Comparison of ENCODE assay signal across 8 cellular contexts in the genomic region with DNA sequence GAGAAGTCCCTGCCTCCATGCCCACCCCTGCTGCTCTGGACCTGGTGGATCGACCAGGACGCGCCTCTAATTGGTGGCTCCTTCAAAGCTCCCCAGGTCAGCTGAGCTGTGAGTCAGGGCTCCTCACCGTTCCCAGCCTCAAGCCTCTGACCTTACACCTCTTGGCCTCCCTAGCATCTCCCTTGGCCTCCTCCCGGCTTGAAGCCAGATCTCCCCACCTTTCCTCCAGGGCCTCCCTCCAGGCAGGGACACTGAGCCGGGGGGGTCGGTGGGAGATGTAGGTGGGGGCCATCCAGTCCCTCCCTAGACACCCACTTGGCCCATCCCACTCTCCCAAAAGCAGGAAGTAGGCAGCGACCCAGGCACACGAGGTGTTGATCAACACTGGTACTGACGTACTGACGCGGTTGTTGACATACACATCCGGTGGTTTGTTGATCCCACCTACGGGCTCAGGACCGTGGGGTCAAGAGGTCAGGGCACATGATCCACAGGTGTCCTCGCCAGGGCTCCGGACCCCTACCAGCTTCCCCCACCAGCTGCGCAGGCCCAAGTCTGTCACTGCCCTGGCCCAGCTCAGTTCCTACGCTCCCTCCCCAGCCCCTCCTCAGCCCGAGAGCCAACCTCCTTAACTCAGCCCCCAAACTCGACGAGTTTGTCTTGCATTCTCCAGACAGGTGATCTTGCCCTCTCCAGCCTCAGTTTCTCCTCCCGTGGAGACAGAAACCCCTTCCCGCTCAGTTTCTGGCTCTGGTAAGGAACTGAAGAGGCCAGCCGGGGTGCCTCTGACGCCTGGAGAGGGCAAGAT. TPM values are rescaled to one million over a fixed set of nuclear protein-coding genes. Genes with fewer than 3 reads are reported as not detected.
DNase-seq lines count a peak whose midpoint lies in the region; ATAC-seq and TF ChIP-seq lines count a peak whose summit lies in the region.

No MANE protein-coding gene starts in this region.

- H3K27ac Mint-ChIP-seq in activated T-cell treated with anti-CD3 and anti-CD28 coated beads, Interleukin-2, amount 50 U/mL, for 72 hours, result peak overlapping the region; percentile 82

- H3K4me3 ChIP-seq in fibroblast of the aortic adventitia (ENCODE audit: low read depth, low read length) (peak overlapping the region; percentile 99), neuron (ENCODE audit: low read length) (peak overlapping the region; percentile 79)

- no peak for TF ChIP-seq CTCF in fibroblast of the aortic adventitia (IDR thresholded peaks at IDR 0.05; ENCODE audit: insufficient read depth, low read length)

- peaks cover 17% of the 10 kb centered on the region for H3K4me1 ChIP-seq in neuron (ENCODE audit: insufficient read depth, low read length)

- no peaks in the 10 kb centered on the region for H3K27me3 ChIP-seq in neuron (ENCODE audit: insufficient read depth, low read length)

- in situ Hi-C loops in ACHN (cut with HindIII; ENCODE audit: low pct_ligation_motif_present, low pct_unique_long_range_greater_than_20kb, low sequenced_read_pairs), result no loop called here

- DNase-seq in ACHN, result peak; percentile 41
- peak; percentile 51 for DNase-seq in MV-4-11 (lab: John Stamatoyannopoulos, UW)
- DNase-seq in activated T-cell treated with anti-CD3 and anti-CD28 coated beads, Interleukin-2, amount 50 U/mL, for 72 hours, result peak; percentile 43 to 46
- DNase-seq in fibroblast of the aortic adventitia (ENCODE audit: low read depth), result peak; percentile 50
- DNase-seq in KG1 (lab: John Stamatoyannopoulos, UW), result no peak

- H3K27me3 Mint-ChIP-seq in activated T-cell treated with anti-CD3 and anti-CD28 coated beads, Interleukin-2, amount 50 U/mL, for 72 hours (ENCODE audit: low read depth), result no peaks in the 10 kb centered on the region

- peak overlapping the region; percentile 95 to 97 for H3K4me3 Mint-ChIP-seq in activated T-cell treated with anti-CD3 and anti-CD28 coated beads, Interleukin-2, amount 50 U/mL, for 72 hours

- no peaks in the 10 kb centered on the region for H3K9me3 Mint-ChIP-seq in activated T-cell treated with anti-CD3 and anti-CD28 coated beads, Interleukin-2, amount 50 U/mL, for 72 hours

- peaks cover 19% of the 10 kb centered on the region for H3K4me1 Mint-ChIP-seq in activated T-cell treated with anti-CD3 and anti-CD28 coated beads, Interleukin-2, amount 50 U/mL, for 72 hours (ENCODE audit: low read depth)

- peaks cover 0 to 5% of the 10 kb centered on the region in 2 donors for H3K36me3 Mint-ChIP-seq in activated T-cell treated with anti-CD3 and anti-CD28 coated beads, Interleukin-2, amount 50 U/mL, for 72 hours (ENCODE audit: insufficient read depth in 2 of 2)

- H3K9me3 ChIP-seq in neuron (ENCODE audit: low read length), result no peaks in the 10 kb centered on the region

- peaks cover 20% of the 10 kb centered on the region for H3K36me3 ChIP-seq in neuron (ENCODE audit: insufficient read depth, low read length)

- H2AFZ ChIP-seq in neuron (ENCODE audit: low read depth, low read length), result peak overlapping the region; percentile 14

- ATAC-seq in GM18511 (IDR thresholded peaks at IDR 0.05; ENCODE audit: unreplicated experiment), result peak; percentile 2
- ATAC-seq in activated T-cell treated with anti-CD3 and anti-CD28 coated beads, Interleukin-2, amount 50 U/mL, for 72 hours (replicated peaks in 1 of 2), result peak; percentile 3 to 26
- ATAC-seq in HG02798 (IDR thresholded peaks at IDR 0.05; ENCODE audit: poor library complexity, unreplicated experiment), result no peak

RNA-seq across cellular contexts. Expression of a gene that starts 0.8 kb away (rescaled TPM):
- total RNA-seq in activated T-cell treated with anti-CD3 and anti-CD28 coated beads, Interleukin-2, amount 50 U/mL, for 72 hours, result 10 to 100 TPM; 20.9 to 27.0 TPM
- total RNA-seq in fibroblast of the aortic adventitia (ENCODE audit: low replicate concordance), result 18.2 and 18.8 TPM in 2 replicates

RNA-seq across cellular contexts. Expression of a gene that starts 8.2 kb away (rescaled TPM):
- 10 to 100 TPM; 15.0 to 24.0 TPM for total RNA-seq in activated T-cell treated with anti-CD3 and anti-CD28 coated beads, Interleukin-2, amount 50 U/mL, for 72 hours
- total RNA-seq in fibroblast of the aortic adventitia (ENCODE audit: low replicate concordance), result 7.9 and 9.3 TPM in 2 replicates

RNA-seq across cellular contexts. Expression of a gene that starts 19.4 kb away (rescaled TPM):
- under 1 TPM; 0.58 to 0.81 TPM for total RNA-seq in activated T-cell treated with anti-CD3 and anti-CD28 coated beads, Interleukin-2, amount 50 U/mL, for 72 hours
- total RNA-seq in fibroblast of the aortic adventitia (ENCODE audit: low replicate concordance), result not detected in 2 replicates

RNA-seq across cellular contexts. Expression of a gene that starts 37.8 kb away (rescaled TPM):
- total RNA-seq in activated T-cell treated with anti-CD3 and anti-CD28 coated beads, Interleukin-2, amount 50 U/mL, for 72 hours, result 100 to 1,000 TPM; 136 to 159 TPM
- total RNA-seq in fibroblast of the aortic adventitia (ENCODE audit: low replicate concordance), result 68.1 and 113 TPM in 2 replicates

RNA-seq across cellular contexts. Expression of a gene that starts 55.7 kb away (rescaled TPM):
- total RNA-seq in activated T-cell treated with anti-CD3 and anti-CD28 coated beads, Interleukin-2, amount 50 U/mL, for 72 hours, result 1 to 10 TPM; 1.7 to 2.7 TPM
- total RNA-seq in fibroblast of the aortic adventitia (ENCODE audit: low replicate concordance), result not detected in 2 replicates
